In genomic region chr2:149720615-149721014, GRCh38 we compare ENCODE assay signal across 24 cellular contexts.
DNase-seq lines count a peak whose midpoint lies in the region; ATAC-seq and TF ChIP-seq lines count a peak whose summit lies in the region.
"Had no signal": no experiment of that assay in that cellular context is flagged by ENCODE, and none has a peak within 500 bp of the region (broad histone marks: within the 10 kb centered on the region; RNA-seq: fewer than 3 reads in every experiment).

No MANE protein-coding gene starts in this region.

- no peaks in the 10 kb centered on the region for H3K36me3 ChIP-seq in Peyer's patch
- H3K36me3 ChIP-seq: BLaER1, HAP-1, SJCRH30 had no signal

- intact Hi-C loops in left ventricle myocardium superior (cut with micrococcal nuclease) = no loop called here
- intact Hi-C loops in Right ventricle myocardium superior (cut with DNase I) = no loop called here
- intact Hi-C loops in sciatic nerve (cut with DNase I) = no loop called here

- no peak for DNase-seq in left ventricle myocardium superior
- no peak for DNase-seq in Right ventricle myocardium superior
- DNase-seq in NCI-H69 (lab: John Stamatoyannopoulos, UW) = peak; percentile 7
- DNase-seq in fibroblast of pulmonary artery (ENCODE audit: low read depth) = peak; percentile 34
- no peak for DNase-seq in sciatic nerve (ENCODE audit: low spot score)
- no peak for DNase-seq in Peyer's patch
- DNase-seq in hepatic stellate cell (ENCODE audit: low spot score) = no peak
- DNase-seq in HK-2 (ENCODE audit: unreplicated experiment) = no peak
- DNase-seq: CD4-positive, CD25-positive, alpha-beta regulatory T cell; EL; GDM1; GOT3; MV-4-11; NCI-H1105; NCI-H1436 treated with DMSO at 0.1 percent for 48 hours; NCI-H2029; NCI-H446 treated with DMSO at 0.1 percent for 48 hours; NCI-H526 treated with DMSO at 0.1 percent for 48 hours; SJCRH30; T-cell had no signal

- H3K4me1 ChIP-seq in Peyer's patch = no peaks in the 10 kb centered on the region
- H3K4me1 ChIP-seq: BLaER1, SJCRH30 had no signal

- ATAC-seq in left ventricle myocardium superior (peak; percentile 21), Right ventricle myocardium superior (ENCODE audit: poor library complexity) (no peak), sciatic nerve (peak; percentile 41)
- ATAC-seq: HepG2, K562, T-cell had no signal

- H3K27ac ChIP-seq in Peyer's patch = no peak overlapping the region
- H3K27ac ChIP-seq: BLaER1, SJCRH30 had no signal

- H3K27me3 ChIP-seq in Peyer's patch = no peaks in the 10 kb centered on the region
- H3K27me3 ChIP-seq: BLaER1, SJCRH30 had no signal

- no peak for TF ChIP-seq CTCF in fibroblast of pulmonary artery (IDR thresholded peaks at IDR 0.05; ENCODE audit: low read length, missing control alignments)
- no peak for TF ChIP-seq CTCF in Peyer's patch (IDR thresholded peaks at IDR 0.05)

- H3K4me3 ChIP-seq in fibroblast of pulmonary artery (replicated peaks; ENCODE audit: low read depth, low read length) (no peak overlapping the region), Peyer's patch (no peak overlapping the region)
- H3K4me3 ChIP-seq: BLaER1, HAP-1, K562, SJCRH30 had no signal

- no peak for TF ChIP-seq POLR2A in Peyer's patch (IDR thresholded peaks at IDR 0.05)

- H3K9me3 ChIP-seq in Peyer's patch = no peaks in the 10 kb centered on the region
- H3K9me3 ChIP-seq: BLaER1, HAP-1, SJCRH30 had no signal

Comparison
In these comparisons a context has a peak if more than half of its experiments do, and no peak if none do; other contexts are left out.
1. DNase-seq: peak in NCI-H69 (single experiment) and fibroblast of pulmonary artery (single experiment); none in left ventricle myocardium superior (single experiment), Right ventricle myocardium superior (single experiment), sciatic nerve (single experiment), Peyer's patch (0 of 3), hepatic stellate cell (single experiment) and HK-2 (single experiment).